ENCODE assay signal across 9 cellular contexts in genomic region chr7:49775065-49775948, GRCh38. TPM values are rescaled to one million over a fixed set of nuclear protein-coding genes. Genes with fewer than 3 reads are reported as not detected.
A peak's percentile ranks its signal among the peaks of the same experiment; 100 is the strongest.
DNase-seq lines count a peak whose midpoint lies in the region; ATAC-seq and TF ChIP-seq lines count a peak whose summit lies in the region.
"Had no signal": no experiment of that assay in that cellular context is flagged by ENCODE, and none has a peak within 500 bp of the region (broad histone marks: within the 10 kb centered on the region; RNA-seq: fewer than 3 reads in every experiment).

No MANE protein-coding gene starts in this region.

- peaks cover 43% of the 10 kb centered on the region for H3K27me3 Mint-ChIP-seq in activated CD8-positive, alpha-beta T cell treated with anti-CD3 and anti-CD28 coated beads for 36 hours

- H3K79me1 ChIP-seq in mesenchymal stem cell (replicated peaks; ENCODE audit: low read length, poor library complexity, severe bottlenecking): no peaks in the 10 kb centered on the region

- H3K4me1 Mint-ChIP-seq in activated CD8-positive, alpha-beta T cell treated with anti-CD3 and anti-CD28 coated beads for 36 hours (ENCODE audit: low read depth): peaks cover 5% of the 10 kb centered on the region

- no peak overlapping the region for H2BK5ac ChIP-seq in mesenchymal stem cell (ENCODE audit: low read depth, low read length, poor library complexity, severe bottlenecking)

- intact Hi-C loops in lower leg skin (cut with DNase I; ENCODE audit: low total_unique reads): no loop called here
- intact Hi-C loops in activated CD8-positive, alpha-beta T cell treated with anti-CD3 and anti-CD28 coated beads for 36 hours (cut with micrococcal nuclease): no loop called here

- no peak overlapping the region for H2AFZ ChIP-seq in mesenchymal stem cell (ENCODE audit: low read depth, low read length)

- CTCF ChIA-PET in activated CD8-positive, alpha-beta T cell treated with anti-CD3 and anti-CD28 coated beads for 36 hours (lab: Charles Lee): no interaction called here

- no peak for TF ChIP-seq POLR2A in lower leg skin (IDR thresholded peaks at IDR 0.05)

- H3K4me2 ChIP-seq in mesenchymal stem cell (ENCODE audit: low read length, poor library complexity, severe bottlenecking): peak overlapping the region; percentile 25

- no peak overlapping the region for H3K27ac Mint-ChIP-seq in activated CD8-positive, alpha-beta T cell treated with anti-CD3 and anti-CD28 coated beads for 36 hours

- H3K23ac ChIP-seq in mesenchymal stem cell (ENCODE audit: low read length in 2 of 2): no peak overlapping the region

- no peaks in the 10 kb centered on the region for H3K36me3 ChIP-seq in mesenchymal stem cell (ENCODE audit: control insufficient read depth in 1 of 2, insufficient read depth in 2 of 2, low read depth in 1 of 2, low read length in 2 of 2)
- H3K36me3 ChIP-seq in subcutaneous abdominal adipose tissue (ENCODE audit: control insufficient read depth in 5 of 5, insufficient read depth in 5 of 5, low read length in 5 of 5): no peaks in the 10 kb centered on the region

- no peak overlapping the region for H4K8ac ChIP-seq in mesenchymal stem cell (ENCODE audit: low read length)

- H4K91ac ChIP-seq in mesenchymal stem cell (ENCODE audit: low read length): no peak overlapping the region

- TF ChIP-seq CTCF in lower leg skin (IDR thresholded peaks at IDR 0.05): no peak
- no peak for TF ChIP-seq CTCF in activated CD8-positive, alpha-beta T cell treated with anti-CD3 and anti-CD28 coated beads for 36 hours (IDR thresholded peaks at IDR 0.05)

- no peak overlapping the region for H3K4me3 Mint-ChIP-seq in activated CD8-positive, alpha-beta T cell treated with anti-CD3 and anti-CD28 coated beads for 36 hours

- H3K18ac ChIP-seq in mesenchymal stem cell (ENCODE audit: low read depth in 1 of 2, low read length in 2 of 2): no peak overlapping the region

- H3K9me3 ChIP-seq in mesenchymal stem cell (ENCODE audit: control insufficient read depth, low read length): no peaks in the 10 kb centered on the region
- no peaks in the 10 kb centered on the region for H3K9me3 ChIP-seq in subcutaneous abdominal adipose tissue (ENCODE audit: control insufficient read depth in 5 of 5, low read length in 5 of 5)

- H2AK5ac ChIP-seq in mesenchymal stem cell (ENCODE audit: low read length, severe bottlenecking): no peak overlapping the region

- H3K14ac ChIP-seq in mesenchymal stem cell (ENCODE audit: low read length in 2 of 2): no peak overlapping the region

- H3K4me3 ChIP-seq in mesenchymal stem cell (ENCODE audit: insufficient read depth in 1 of 2, low read depth in 1 of 2, low read length in 2 of 2): peak overlapping the region in 1 of 2 experiments; percentile 66
- H3K4me3 ChIP-seq in subcutaneous abdominal adipose tissue (ENCODE audit: low read depth in 1 of 5, low read length in 5 of 5): peak overlapping the region in 4 of 5 donors; percentile 40 to 62 (median 44)
- H3K4me3 ChIP-seq in lower leg skin (ENCODE audit: low read depth, poor library complexity, severe bottlenecking): no peak overlapping the region

- H3K27me3 ChIP-seq in mesenchymal stem cell (ENCODE audit: control insufficient read depth in 1 of 2, insufficient read depth in 1 of 2, low read length in 2 of 2) (peaks cover 52 to 77% of the 10 kb centered on the region in 2 experiments), subcutaneous abdominal adipose tissue (ENCODE audit: control insufficient read depth in 5 of 5, insufficient read depth in 4 of 5, low read length in 5 of 5) (peaks cover 11 to 40% (median 19%) of the 10 kb centered on the region in 5 donors)

- H2BK12ac ChIP-seq in mesenchymal stem cell (ENCODE audit: low read length in 2 of 2): no peak overlapping the region

- DNase-seq in DMS53 (lab: John Stamatoyannopoulos, UW) (peak; percentile 73), DMS53 treated with DMSO at 0.1 percent for 48 hours (lab: John Stamatoyannopoulos, UW; ENCODE audit: unreplicated experiment) (no peak), ecto neural progenitor cell (ENCODE audit: low spot score) (peak; percentile 64), mesenchymal stem cell (no peak), lower leg skin (ENCODE audit: low spot score in 2 of 2) (no peak)
- DNase-seq in activated CD8-positive, alpha-beta T cell treated with anti-CD3 and anti-CD28 coated beads for 36 hours: no peak

- H3K27ac ChIP-seq in mesenchymal stem cell (ENCODE audit: low read length, poor library complexity, severe bottlenecking) (no peak overlapping the region), subcutaneous abdominal adipose tissue (ENCODE audit: low read depth, low read length) (no peak overlapping the region)

- no peak overlapping the region for H3K4ac ChIP-seq in mesenchymal stem cell (ENCODE audit: low read depth in 1 of 2, low read length in 2 of 2)

- H3K9ac ChIP-seq in mesenchymal stem cell (ENCODE audit: low read length): no peak overlapping the region
- H3K9ac ChIP-seq in subcutaneous abdominal adipose tissue (ENCODE audit: low read length in 5 of 5): no peak overlapping the region

- no peaks in the 10 kb centered on the region for H3K36me3 Mint-ChIP-seq in activated CD8-positive, alpha-beta T cell treated with anti-CD3 and anti-CD28 coated beads for 36 hours (ENCODE audit: low read depth)

- no peak overlapping the region for H2BK15ac ChIP-seq in mesenchymal stem cell (ENCODE audit: low read depth, poor library complexity, severe bottlenecking)

- no peak overlapping the region for H2BK120ac ChIP-seq in mesenchymal stem cell (ENCODE audit: low read depth, low read length)

- POLR2A ChIA-PET in activated CD8-positive, alpha-beta T cell treated with anti-CD3 and anti-CD28 coated beads for 36 hours (lab: Charles Lee): interaction anchor here (0.5 kb wide), 1 partner anchor 1143 kb away, joined by 3 read pairs; no protein-coding TSS in a partner anchor

- no peak for ATAC-seq in GM18858 (IDR thresholded peaks at IDR 0.05; ENCODE audit: unreplicated experiment)
- no peak for ATAC-seq in activated CD8-positive, alpha-beta T cell treated with anti-CD3 and anti-CD28 coated beads for 36 hours

- WGBS in mesenchymal stem cell: 2% methylated on average over 82 of the region's 106 CpGs
- WGBS in lower leg skin, 2 donors: 0 to 1% methylated on average over 11 to 17 of the region's 106 CpGs

- H3K9me3 Mint-ChIP-seq in activated CD8-positive, alpha-beta T cell treated with anti-CD3 and anti-CD28 coated beads for 36 hours: no peaks in the 10 kb centered on the region

- peaks cover 24% of the 10 kb centered on the region for H3K4me1 ChIP-seq in mesenchymal stem cell (ENCODE audit: control insufficient read depth, insufficient read depth, low read depth, low read length)
- peaks cover 0 to 32% (median 23%) of the 10 kb centered on the region in 5 donors for H3K4me1 ChIP-seq in subcutaneous abdominal adipose tissue (ENCODE audit: control insufficient read depth in 5 of 5, insufficient read depth in 5 of 5, low read length in 5 of 5)

RNA-seq across cellular contexts. Expression of gene VWC2, which starts 1.9 kb away (rescaled TPM):
- polyA plus RNA-seq in mesenchymal stem cell (2013, experiment 1 of 2): not detected
- polyA plus RNA-seq in mesenchymal stem cell (2013, experiment 2 of 2): not detected
- under 1 TPM; under 0.01 to 0.34 (median 0.22) TPM for total RNA-seq in lower leg skin
- not detected for total RNA-seq in activated CD8-positive, alpha-beta T cell treated with anti-CD3 and anti-CD28 coated beads for 36 hours
- total RNA-seq: A172 had no signal

Comparison
In these comparisons a context has a peak if more than half of its experiments do, and no peak if none do; other contexts are left out.
1. DNase-seq: peak in DMS53 (single experiment) and ecto neural progenitor cell (single experiment); none in DMS53 treated with DMSO at 0.1 percent for 48 hours (single experiment), mesenchymal stem cell (single experiment), lower leg skin (0 of 2) and activated CD8-positive, alpha-beta T cell treated with anti-CD3 and anti-CD28 coated beads for 36 hours (single experiment).